11 cellular contexts compared by ENCODE assay signal in genomic region chr2:145158051-145158586, GRCh38.
A peak's percentile ranks its signal among the peaks of the same experiment; 100 is the strongest.
DNase-seq lines count a peak whose midpoint lies in the region; ATAC-seq and FAIRE-seq lines count a peak whose summit lies in the region.
"Had no signal": no experiment of that assay in that cellular context is flagged by ENCODE, and none has a peak within 500 bp of the region (broad histone marks: within the 10 kb centered on the region; RNA-seq: fewer than 3 reads in every experiment).

No MANE protein-coding gene starts in this region.

- FAIRE-seq in GM19239 (lab: Jason Lieb, UNC), result no peak

- peak overlapping the region; percentile 16 for H3K4me2 ChIP-seq in skeletal muscle satellite cell (ENCODE audit: low read length)
- H3K4me2 ChIP-seq: SK-N-SH had no signal

- H3K9ac ChIP-seq in SK-N-MC (ENCODE audit: insufficient read length) (no peak overlapping the region), skeletal muscle satellite cell (ENCODE audit: low read depth, low read length) (no peak overlapping the region)
- H3K9ac ChIP-seq: SK-N-SH had no signal

- H3K27ac ChIP-seq in SK-N-MC, result peak overlapping the region; percentile 33; the same call in 1 of the 2 replicates
- H3K27ac ChIP-seq in effector memory CD4-positive, alpha-beta T cell (ENCODE audit: insufficient read depth, low read length, poor library complexity, severe bottlenecking), result no peak overlapping the region

- no peaks in the 10 kb centered on the region for H3K27me3 ChIP-seq in skeletal muscle satellite cell (ENCODE audit: control insufficient read depth, insufficient read depth, low read length)
- H3K27me3 ChIP-seq in effector memory CD4-positive, alpha-beta T cell (replicated peaks; ENCODE audit: control insufficient read depth, insufficient read depth, low read length, poor library complexity, severe bottlenecking), result no peaks in the 10 kb centered on the region
- H3K27me3 ChIP-seq: esophagus muscularis mucosa had no signal

- H3K4me3 ChIP-seq in SK-N-MC, result no peak overlapping the region
- no peak overlapping the region for H3K4me3 ChIP-seq in skeletal muscle satellite cell (ENCODE audit: low read length)
- no peak overlapping the region for H3K4me3 ChIP-seq in effector memory CD4-positive, alpha-beta T cell (ENCODE audit: insufficient read depth, low read depth, low read length, poor library complexity, severe bottlenecking)
- H3K4me3 ChIP-seq: esophagus muscularis mucosa had no signal

- H3K4me1 ChIP-seq in skeletal muscle satellite cell (ENCODE audit: control insufficient read depth, insufficient read depth, low read length), result peaks cover 16% of the 10 kb centered on the region
- no peaks in the 10 kb centered on the region for H3K4me1 ChIP-seq in effector memory CD4-positive, alpha-beta T cell (ENCODE audit: control insufficient read depth, insufficient read depth, low read length, poor library complexity, severe bottlenecking)

- no peaks in the 10 kb centered on the region for H3K36me3 ChIP-seq in SK-N-MC (ENCODE audit: insufficient read depth, low read length)
- no peaks in the 10 kb centered on the region for H3K36me3 ChIP-seq in skeletal muscle satellite cell (ENCODE audit: insufficient read depth, low read length)
- no peaks in the 10 kb centered on the region for H3K36me3 ChIP-seq in effector memory CD4-positive, alpha-beta T cell (ENCODE audit: control insufficient read depth, insufficient read depth, low read length)
- H3K36me3 ChIP-seq: esophagus muscularis mucosa had no signal

- intact Hi-C loops in left ventricle myocardium superior (cut with micrococcal nuclease), result no loop called here

- ATAC-seq in left ventricle myocardium superior, result peak; percentile 99
- ATAC-seq in HG03108 (IDR thresholded peaks at IDR 0.05; ENCODE audit: unreplicated experiment), result no peak

- peak; percentile 92 for DNase-seq in H4 (ENCODE audit: low spot score)
- DNase-seq in SK-N-MC (ENCODE audit: low read depth, low spot score), result no peak
- peak; percentile 72 for DNase-seq in left ventricle myocardium superior
- no peak for DNase-seq in UCSD-AML1 (lab: John Stamatoyannopoulos, UW; ENCODE audit: unreplicated experiment)
- DNase-seq in GM19239 (ENCODE audit: insufficient read length, low spot score), result no peak
- no peak for DNase-seq in effector memory CD4-positive, alpha-beta T cell
- DNase-seq: activated T-cell treated with anti-CD3 and anti-CD28 coated beads, Interleukin-2, amount 50 U/mL, for 1 hour; SK-N-SH had no signal

- H3K9me3 ChIP-seq in SK-N-MC (ENCODE audit: low read depth, low read length) (no peaks in the 10 kb centered on the region), skeletal muscle satellite cell (replicated peaks; ENCODE audit: low read length) (no peaks in the 10 kb centered on the region)
- no peaks in the 10 kb centered on the region for H3K9me3 ChIP-seq in effector memory CD4-positive, alpha-beta T cell (ENCODE audit: control insufficient read depth, low read length)
- H3K9me3 ChIP-seq: esophagus muscularis mucosa had no signal

Comparison
In these comparisons a context has a peak if more than half of its experiments do, and no peak if none do; other contexts are left out.
1. DNase-seq: peak in H4 (single experiment) and left ventricle myocardium superior (single experiment); none in SK-N-MC (single experiment), UCSD-AML1 (single experiment), GM19239 (single experiment) and effector memory CD4-positive, alpha-beta T cell (0 of 3).